ENCODE assay signal across 15 cellular contexts in genomic region chr13:27125357-27126282, GRCh38. TPM values are rescaled to one million over a fixed set of nuclear protein-coding genes. Genes with fewer than 3 reads are reported as not detected.
A peak's percentile ranks its signal among the peaks of the same experiment; 100 is the strongest.
DNase-seq lines count a peak whose midpoint lies in the region; ATAC-seq and TF ChIP-seq lines count a peak whose summit lies in the region.
"Had no signal": no experiment of that assay in that cellular context is flagged by ENCODE, and none has a peak within 500 bp of the region (broad histone marks: within the 10 kb centered on the region; RNA-seq: fewer than 3 reads in every experiment).

No MANE protein-coding gene starts in this region.

- H3K27me3 ChIP-seq in GM23338 (ENCODE audit: insufficient read depth) (no peaks in the 10 kb centered on the region), SJCRH30 (no peaks in the 10 kb centered on the region)
- H3K27me3 ChIP-seq: transverse colon had no signal

- peaks cover 74% of the 10 kb centered on the region for H3K36me3 Mint-ChIP-seq in GM23338 (ENCODE audit: low read depth)

- H3K9me3 ChIP-seq in SJCRH30 (replicated peaks) (no peaks in the 10 kb centered on the region), iPS-18c (ENCODE audit: control insufficient read depth, insufficient read depth, low read length) (peaks cover 4% of the 10 kb centered on the region)
- H3K9me3 ChIP-seq: transverse colon had no signal

- peak; percentile 43 for ATAC-seq in GM23338
- ATAC-seq: PC-3 had no signal

- 0 out of 2 replicates have a peak, but pooled peaks cover 5% of the 10 kb centered on the region for H3K9me2 ChIP-seq in GM23338 (ENCODE audit: insufficient read depth)

- peak; percentile 18 to 24; a peak in 3 of 4 replicates for TF ChIP-seq CTCF in GM23338 (conservative IDR thresholded peaks at IDR 0.05; ENCODE audit: low read depth in 2 of 2)

- H3K27ac ChIP-seq in GM23338 (ENCODE audit: low read depth) = no peak overlapping the region
- H3K27ac ChIP-seq in SJCRH30 = peak overlapping the region; percentile 71

- H3K4me3 Mint-ChIP-seq in GM23338 = no peak overlapping the region
- H3K4me3 Mint-ChIP-seq: activated B cell treated with CpG ODN at 0.5 μM for 24 hours had no signal

- no peak overlapping the region for H3K4me2 ChIP-seq in GM23338

- H3K4me3 ChIP-seq in GM23338 = no peak overlapping the region
- H3K4me3 ChIP-seq in SJCRH30 = peak overlapping the region; percentile 59
- peak overlapping the region; percentile 15; the same call in 1 of the 2 replicates for H3K4me3 ChIP-seq in iPS-18c (ENCODE audit: insufficient read depth, low read depth, low read length)
- H3K4me3 ChIP-seq: transverse colon had no signal

- no peaks in the 10 kb centered on the region for H3F3A ChIP-seq in GM23338 (replicated peaks; ENCODE audit: low read depth)

- no peak overlapping the region for H3K27ac Mint-ChIP-seq in GM23338

- H3K4me1 Mint-ChIP-seq in GM23338 = peaks cover 40% of the 10 kb centered on the region

- peaks cover 57% of the 10 kb centered on the region for H3K9me3 Mint-ChIP-seq in GM23338

- H3K79me2 ChIP-seq in GM23338 (replicated peaks; ENCODE audit: insufficient read depth) = peaks cover 99% of the 10 kb centered on the region

- no peaks in the 10 kb centered on the region; the same call in 1 of the 2 replicates for H4K20me1 ChIP-seq in GM23338 (replicated peaks; ENCODE audit: insufficient read depth)

- peaks cover 5% of the 10 kb centered on the region for H3K27me3 Mint-ChIP-seq in GM23338 (ENCODE audit: insufficient read depth, low read depth, poor library complexity)
- H3K27me3 Mint-ChIP-seq: activated B cell treated with CpG ODN at 0.5 μM for 24 hours had no signal

- H3K36me3 ChIP-seq in GM23338 (ENCODE audit: insufficient read depth) = peaks cover 23% of the 10 kb centered on the region
- H3K36me3 ChIP-seq in SJCRH30 = no peaks in the 10 kb centered on the region
- H3K36me3 ChIP-seq: transverse colon had no signal

- DNase-seq in GM23338 (ENCODE audit: low spot score) (no peak), NCI-H146 (lab: John Stamatoyannopoulos, UW) (peak; percentile 93), SJCRH30 (peak; percentile 83 to 86), NCI-H128 (lab: John Stamatoyannopoulos, UW; ENCODE audit: unreplicated experiment) (no peak), AML-193 (lab: John Stamatoyannopoulos, UW) (no peak)
- no peak for DNase-seq in effector CD4-positive, alpha-beta T cell
- DNase-seq: activated B cell treated with CpG ODN at 0.5 μM for 24 hours; activated gamma-delta T cell; effector memory CD4-positive, alpha-beta T cell; foreskin melanocyte; NCI-H2081; PC-3; stimulated activated CD4-positive, alpha-beta T cell treated with anti-CD3 and anti-CD28 coated beads, Interleukin-4, amount 100 ng/mL, for 24 hours; transverse colon had no signal

- H3K4me1 ChIP-seq in GM23338 (ENCODE audit: insufficient read depth) (peaks cover 58% of the 10 kb centered on the region), SJCRH30 (peaks cover 19% of the 10 kb centered on the region)

- H2AFZ ChIP-seq in GM23338 = no peak overlapping the region

TF ChIP-seq in GM23338, 12 proteins besides CTCF, POLR2A, EP300 and RAD21 (continues in another document):
- no peak for TF ChIP-seq ZNF462 (CRISPR knock-in tag; IDR thresholded peaks at IDR 0.05)
- no peak for TF ChIP-seq JUNB (IDR thresholded peaks at IDR 0.05; ENCODE audit: unreplicated experiment)
- no peak for TF ChIP-seq REST (IDR thresholded peaks at IDR 0.05; ENCODE audit: unreplicated experiment)
- no peak for TF ChIP-seq ETS1 (IDR thresholded peaks at IDR 0.05)
- no peak for TF ChIP-seq POLR2AphosphoS5 (IDR thresholded peaks at IDR 0.05; ENCODE audit: low read depth)

RNA-seq across cellular contexts. Expression of gene USP12, which starts 46.0 kb away (rescaled TPM):
- 32.5 and 39.3 TPM in 2 replicates for total RNA-seq in GM23338 (2014; rRNA removed; shearing (Covaris generic))
- 16.9 and 18.4 TPM in 2 replicates for polyA plus RNA-seq in GM23338 (2016; fragmentation: Nextera tagmentation; extraction: Ambion mirVana)
- total RNA-seq in SJCRH30 (2014; rRNA removed; shearing (Covaris generic)) = 32.0 and 34.2 TPM in 2 replicates

Comparison
In these comparisons a context has a peak if more than half of its experiments do, and no peak if none do; other contexts are left out.
1. DNase-seq: peak in NCI-H146 (single experiment) and SJCRH30 (2 of 2); none in GM23338 (single experiment), effector CD4-positive, alpha-beta T cell (single experiment), NCI-H128 (single experiment) and AML-193 (0 of 2).